18 cellular contexts compared by ENCODE assay signal in the genomic region with DNA sequence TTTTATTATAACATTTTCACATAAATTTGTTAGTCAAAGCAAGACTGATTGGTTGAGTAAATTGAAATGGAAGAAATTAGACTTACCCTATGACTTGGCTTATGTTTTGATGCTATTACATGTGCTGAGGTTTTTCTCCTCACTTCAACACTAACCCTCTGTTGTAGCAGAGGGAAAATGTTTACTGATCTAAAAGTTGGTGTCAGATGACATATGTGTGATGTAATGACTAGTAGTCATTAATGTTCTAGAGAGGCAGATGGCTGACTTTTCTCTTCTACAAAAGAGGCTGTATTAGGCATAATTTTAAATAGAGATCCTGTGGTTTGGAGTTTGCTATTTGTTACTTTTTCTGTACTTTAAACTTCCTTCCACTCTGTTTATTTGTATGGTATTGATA.
DNase-seq lines count a peak whose midpoint lies in the region; ATAC-seq and TF ChIP-seq lines count a peak whose summit lies in the region.
"Had no signal": no experiment of that assay in that cellular context is flagged by ENCODE, and none has a peak within 500 bp of the region (broad histone marks: within the 10 kb centered on the region; RNA-seq: fewer than 3 reads in every experiment).

No MANE protein-coding gene starts in this region.

- 0 out of 2 replicates have a peak, but pooled peaks cover 6% of the 10 kb centered on the region for H3K4me1 ChIP-seq in GM23338 (ENCODE audit: insufficient read depth)

- no peaks in the 10 kb centered on the region for H3K27me3 Mint-ChIP-seq in GM23338 (ENCODE audit: insufficient read depth, low read depth, poor library complexity)
- peaks cover 1% of the 10 kb centered on the region for H3K27me3 Mint-ChIP-seq in glutamatergic neuron (ENCODE audit: unreplicated experiment)
- H3K27me3 Mint-ChIP-seq: activated CD4-positive, alpha-beta T cell treated with anti-CD3 and anti-CD28 coated beads, Interleukin-2, amount 10 ng/mL, durations not matched to agents 24 days and 14 days; natural killer cell treated with Interleukin-12 subunit alpha and Interleukin-12 subunit beta and Interleukin-15 and Interleukin-18, amount 100 ng/mL, for 72 hours had no signal

- H3K4me1 Mint-ChIP-seq in GM23338: peaks cover 7% of the 10 kb centered on the region; the same call in 2 of the 3 replicates
- H3K4me1 Mint-ChIP-seq in glutamatergic neuron (ENCODE audit: low read depth, unreplicated experiment): peaks cover 17% of the 10 kb centered on the region

- no peaks in the 10 kb centered on the region; the same call in 1 of the 2 replicates for H3K9me2 ChIP-seq in GM23338 (ENCODE audit: insufficient read depth)

- H3K4me3 ChIP-seq in GM23338: no peak overlapping the region
- H3K4me3 ChIP-seq: cardiac muscle cell, lung had no signal

- H3K4me3 Mint-ChIP-seq in GM23338: no peak overlapping the region
- no peak overlapping the region for H3K4me3 Mint-ChIP-seq in glutamatergic neuron (ENCODE audit: unreplicated experiment)
- H3K4me3 Mint-ChIP-seq: activated CD4-positive, alpha-beta T cell treated with anti-CD3 and anti-CD28 coated beads, Interleukin-2, amount 10 ng/mL, durations not matched to agents 24 days and 14 days; CD8-positive, alpha-beta T cell; natural killer cell treated with Interleukin-12 subunit alpha and Interleukin-12 subunit beta and Interleukin-15 and Interleukin-18, amount 100 ng/mL, for 72 hours had no signal

- no peak for DNase-seq in GM23338 (ENCODE audit: low spot score)
- peak; percentile 12 for DNase-seq in NCI-H146 (lab: John Stamatoyannopoulos, UW)
- DNase-seq in NCI-H69 (lab: John Stamatoyannopoulos, UW): peak; percentile 49
- no peak for DNase-seq in glutamatergic neuron
- DNase-seq in dermis blood vessel endothelial cell: no peak
- DNase-seq: activated CD4-positive, alpha-beta T cell treated with anti-CD3 and anti-CD28 coated beads, Interleukin-2, amount 10 ng/mL, durations not matched to agents 24 days and 14 days; activated gamma-delta T cell treated with Interleukin-2 at 50 U/mL for 16 hours; CD8-positive, alpha-beta T cell; effector CD8-positive, alpha-beta T cell; Kasumi-1; NCI-H1417 treated with DMSO at 0.1 percent for 48 hours; stimulated activated CD4-positive, alpha-beta T cell treated with anti-CD3 and anti-CD28 coated beads, Interleukin-4, amount 100 ng/mL, for 1 hour had no signal

- no peaks in the 10 kb centered on the region for H4K20me1 ChIP-seq in GM23338 (replicated peaks; ENCODE audit: insufficient read depth)

- no peaks in the 10 kb centered on the region for H3K36me3 ChIP-seq in GM23338 (ENCODE audit: insufficient read depth)
- H3K36me3 ChIP-seq: cardiac muscle cell had no signal

- H3K27me3 ChIP-seq in GM23338 (ENCODE audit: insufficient read depth): no peaks in the 10 kb centered on the region
- H3K27me3 ChIP-seq: cardiac muscle cell had no signal

- H3K79me2 ChIP-seq in GM23338 (replicated peaks; ENCODE audit: insufficient read depth): no peaks in the 10 kb centered on the region

- no peak overlapping the region for H3K27ac ChIP-seq in GM23338 (ENCODE audit: low read depth)
- H3K27ac ChIP-seq: cardiac muscle cell had no signal

- H3K36me3 Mint-ChIP-seq in GM23338 (ENCODE audit: low read depth) (peaks cover 18% of the 10 kb centered on the region; the same call in 2 of the 3 replicates), glutamatergic neuron (ENCODE audit: unreplicated experiment) (peaks cover 12% of the 10 kb centered on the region)

- H3F3A ChIP-seq in GM23338 (replicated peaks; ENCODE audit: low read depth): no peaks in the 10 kb centered on the region

- 0 out of 2 replicates have a peak overlapping the region, but pooled peaks have one; percentile 5 for H3K4me2 ChIP-seq in GM23338

- TF ChIP-seq CTCF in GM23338 (conservative IDR thresholded peaks at IDR 0.05; ENCODE audit: low read depth in 2 of 2): no peak
- no peak for TF ChIP-seq CTCF in glutamatergic neuron (IDR thresholded peaks at IDR 0.05; ENCODE audit: partially characterized antibody, unreplicated experiment)

- H3K27ac Mint-ChIP-seq in GM23338 (0 out of 2 replicates have a peak overlapping the region, but pooled peaks have one; percentile 4), glutamatergic neuron (ENCODE audit: unreplicated experiment) (peak overlapping the region; percentile 84)
- H3K27ac Mint-ChIP-seq: activated CD4-positive, alpha-beta T cell treated with anti-CD3 and anti-CD28 coated beads, Interleukin-2, amount 10 ng/mL, durations not matched to agents 24 days and 14 days; CD8-positive, alpha-beta T cell; natural killer cell treated with Interleukin-12 subunit alpha and Interleukin-12 subunit beta and Interleukin-15 and Interleukin-18, amount 100 ng/mL, for 72 hours had no signal

- peaks cover 13% of the 10 kb centered on the region for H3K9me3 Mint-ChIP-seq in GM23338
- H3K9me3 Mint-ChIP-seq in glutamatergic neuron (ENCODE audit: unreplicated experiment): peaks cover 2% of the 10 kb centered on the region
- H3K9me3 Mint-ChIP-seq: natural killer cell treated with Interleukin-12 subunit alpha and Interleukin-12 subunit beta and Interleukin-15 and Interleukin-18, amount 100 ng/mL, for 72 hours had no signal

- ATAC-seq in GM23338: no peak
- ATAC-seq in HG02678 (IDR thresholded peaks at IDR 0.05; ENCODE audit: unreplicated experiment): no peak
- ATAC-seq in HG02642 (IDR thresholded peaks at IDR 0.05; ENCODE audit: poor library complexity, unreplicated experiment): no peak
- ATAC-seq: CD8-positive, alpha-beta T cell; HCT116; natural killer cell treated with Interleukin-12 subunit alpha and Interleukin-12 subunit beta and Interleukin-15 and Interleukin-18, amount 100 ng/mL, for 72 hours had no signal

- H2AFZ ChIP-seq in GM23338: no peak overlapping the region

TF ChIP-seq in GM23338, 12 proteins besides CTCF, POLR2A, EP300 and RAD21:
- no peak for TF ChIP-seq JUNB (IDR thresholded peaks at IDR 0.05; ENCODE audit: unreplicated experiment)

Comparison
In these comparisons a context has a peak if more than half of its experiments do, and no peak if none do; other contexts are left out.
1. DNase-seq: peak in NCI-H146 (single experiment) and NCI-H69 (single experiment); none in GM23338 (single experiment), glutamatergic neuron (single experiment) and dermis blood vessel endothelial cell (single experiment).